ENCODE assay signal across 3 cellular contexts in genomic region chr2:47168895-47169294, GRCh38. TPM values are rescaled to one million over a fixed set of nuclear protein-coding genes. Genes with fewer than 3 reads are reported as not detected.
"Had no signal": no experiment of that assay in that cellular context is flagged by ENCODE, and none has a peak within 500 bp of the region (broad histone marks: within the 10 kb centered on the region; RNA-seq: fewer than 3 reads in every experiment).

No MANE protein-coding gene starts in this region.

RNA-seq across cellular contexts. Expression of gene STPG4, which starts 13.8 kb away (rescaled TPM):
- total RNA-seq: activated CD8-positive, alpha-beta T cell treated with anti-CD3 and anti-CD28 coated beads for 36 hours; cardiac septum; dermis blood vessel endothelial cell had no signal
